13 cellular contexts compared by ENCODE assay signal in the genomic region with DNA sequence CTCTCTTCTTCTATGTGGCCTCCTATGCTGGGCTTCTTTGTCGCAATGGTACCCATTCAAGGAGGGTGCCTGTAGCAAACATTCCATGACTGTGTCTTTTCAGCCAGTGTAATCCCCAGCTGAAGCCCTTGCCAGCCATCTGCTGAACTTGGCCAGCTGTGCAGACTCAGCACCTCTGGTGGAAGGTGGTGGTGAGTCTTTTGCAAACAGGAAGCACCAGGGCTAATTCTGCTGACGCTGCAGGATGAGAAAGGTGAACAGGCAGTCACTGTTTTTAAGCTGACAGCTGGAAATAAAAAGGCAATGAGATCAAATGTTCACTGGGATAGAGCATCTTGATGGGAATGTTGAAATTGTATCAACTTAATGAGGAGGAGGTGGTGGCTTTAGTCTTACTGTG.
DNase-seq lines count a peak whose midpoint lies in the region; ATAC-seq and TF ChIP-seq lines count a peak whose summit lies in the region.
"Had no signal": no experiment of that assay in that cellular context is flagged by ENCODE, and none has a peak within 500 bp of the region (broad histone marks: within the 10 kb centered on the region; RNA-seq: fewer than 3 reads in every experiment).

No MANE protein-coding gene starts in this region.

- no peaks in the 10 kb centered on the region for H4K20me1 ChIP-seq in osteoblast (ENCODE audit: insufficient read depth, low read length)

- no peaks in the 10 kb centered on the region for H3K4me1 Mint-ChIP-seq in osteocyte (ENCODE audit: unreplicated experiment)

- no peak overlapping the region for H3K4me3 ChIP-seq in Jurkat, Clone E6-1 (ENCODE audit: low read length)
- H3K4me3 ChIP-seq in osteoblast (ENCODE audit: insufficient read depth, low read length), result no peak overlapping the region

- no peaks in the 10 kb centered on the region for H3K36me3 Mint-ChIP-seq in osteocyte (ENCODE audit: unreplicated experiment)
- H3K36me3 Mint-ChIP-seq: natural killer cell had no signal

- H3K27ac ChIP-seq in osteoblast (ENCODE audit: low read depth, low read length), result no peak overlapping the region

- no peaks in the 10 kb centered on the region for H3K9me3 ChIP-seq in osteoblast (ENCODE audit: low read depth, low read length)

- peak; percentile 19 for TF ChIP-seq CTCF in GM12873 (IDR thresholded peaks at IDR 0.05; ENCODE audit: insufficient read depth, low read depth, low read length, missing control alignments)
- TF ChIP-seq CTCF in osteoblast (IDR thresholded peaks at IDR 0.05; ENCODE audit: extremely low read depth, low read depth, low read length), result no peak
- TF ChIP-seq CTCF in osteocyte (IDR thresholded peaks at IDR 0.05), result no peak

- no peak overlapping the region for H3K27ac Mint-ChIP-seq in osteocyte (ENCODE audit: unreplicated experiment)
- H3K27ac Mint-ChIP-seq: natural killer cell had no signal

- H3K4me1 ChIP-seq in osteoblast (ENCODE audit: insufficient read depth, low read length), result no peaks in the 10 kb centered on the region

- H3K4me3 Mint-ChIP-seq in osteocyte (ENCODE audit: unreplicated experiment), result no peak overlapping the region
- H3K4me3 Mint-ChIP-seq: natural killer cell had no signal

- H2AFZ ChIP-seq in osteoblast (ENCODE audit: low read length), result no peak overlapping the region

- ATAC-seq in GM19397 (IDR thresholded peaks at IDR 0.05; ENCODE audit: unreplicated experiment), result peak; percentile 72

- DNase-seq in Jurkat, Clone E6-1 (ENCODE audit: low read depth, low spot score), result peak; percentile 33
- DNase-seq in germinal center (ENCODE audit: low spot score) (peak; percentile 24), osteoblast (ENCODE audit: insufficient read length, low spot score, missing footprints) (no peak), osteocyte (ENCODE audit: extremely low spot score, unreplicated experiment) (no peak)
- no peak for DNase-seq in effector CD4-positive, alpha-beta T cell
- DNase-seq in stimulated activated CD8-positive, alpha-beta memory T cell treated with anti-CD3 and anti-CD28 coated beads, Interleukin-4, amount 100 ng/mL, for 48 hours, result no peak
- DNase-seq: DMS79 treated with DMSO at 0.1 percent for 48 hours; hippocampal formation; natural killer cell; NCI-H774; stimulated activated CD4-positive, alpha-beta T cell treated with anti-CD3 and anti-CD28 coated beads, Interleukin-12 subunit alpha, Interleukin-12 subunit beta, amount 100 ng/mL, for 4 hours had no signal

- H3K79me2 ChIP-seq in osteoblast (ENCODE audit: insufficient read depth, low read length), result no peaks in the 10 kb centered on the region

- H3K4me2 ChIP-seq in osteoblast (ENCODE audit: insufficient read depth, low read length), result no peak overlapping the region

- H3K36me3 ChIP-seq in osteoblast (ENCODE audit: insufficient read depth, low read length), result no peaks in the 10 kb centered on the region

- no peaks in the 10 kb centered on the region for H3K27me3 ChIP-seq in osteoblast (ENCODE audit: insufficient read depth, low read length)

- peaks cover 3% of the 10 kb centered on the region for H3K27me3 Mint-ChIP-seq in osteocyte (ENCODE audit: unreplicated experiment)

- no peaks in the 10 kb centered on the region for H3K9me3 Mint-ChIP-seq in osteocyte (ENCODE audit: unreplicated experiment)
- H3K9me3 Mint-ChIP-seq: natural killer cell had no signal

Comparison
In these comparisons a context has a peak if more than half of its experiments do, and no peak if none do; other contexts are left out.
1. DNase-seq: peak in Jurkat, Clone E6-1 (single experiment) and germinal center (single experiment); none in osteoblast (single experiment), effector CD4-positive, alpha-beta T cell (single experiment), stimulated activated CD8-positive, alpha-beta memory T cell treated with anti-CD3 and anti-CD28 coated beads, Interleukin-4, amount 100 ng/mL, for 48 hours (single experiment) and osteocyte (single experiment).